Comparison of ENCODE assay signal across 11 cellular contexts in genomic region chr6:77034161-77034560, GRCh38.
DNase-seq lines count a peak whose midpoint lies in the region; TF ChIP-seq lines count a peak whose summit lies in the region.
"Had no signal": no experiment of that assay in that cellular context is flagged by ENCODE, and none has a peak within 500 bp of the region (broad histone marks: within the 10 kb centered on the region; RNA-seq: fewer than 3 reads in every experiment).

No MANE protein-coding gene starts in this region.

- peaks cover 8% of the 10 kb centered on the region in 2 experiments for H3K4me1 Mint-ChIP-seq in H9

- H2BK20ac ChIP-seq in H9 (ENCODE audit: low read depth, low read length, poor library complexity, severe bottlenecking) = no peak overlapping the region

- H3K18ac ChIP-seq in H9 (ENCODE audit: insufficient read length, low read depth, low read length) = no peak overlapping the region

- no peaks in the 10 kb centered on the region for H3K9me3 ChIP-seq in H9 (ENCODE audit: control insufficient read depth, low read depth, low read length)
- no peaks in the 10 kb centered on the region for H3K9me3 ChIP-seq in Peyer's patch

- no peaks in the 10 kb centered on the region for H3K79me2 ChIP-seq in H9 (ENCODE audit: insufficient read depth, low read length)

- H3K4ac ChIP-seq in H9 (ENCODE audit: low read depth, low read length) = no peak overlapping the region

- DNase-seq in H9 = peak; percentile 49
- DNase-seq in T1000 (lab: John Stamatoyannopoulos, UW) = peak; percentile 41
- DNase-seq in fibroblast of the conjunctiva (ENCODE audit: low read depth) = peak; percentile 64
- peak; percentile 90 for DNase-seq in retinal pigment epithelial cell (ENCODE audit: low read depth)
- DNase-seq in Peyer's patch = no peak
- DNase-seq in NCI-H345 treated with DMSO at 0.1 percent for 48 hours (lab: John Stamatoyannopoulos, UW; ENCODE audit: unreplicated experiment) = no peak
- no peak for DNase-seq in NCI-H446 treated with DMSO at 0.1 percent for 48 hours (lab: John Stamatoyannopoulos, UW)
- DNase-seq in NCI-H2196 (lab: John Stamatoyannopoulos, UW; ENCODE audit: unreplicated experiment) = no peak
- DNase-seq: activated CD4-positive, CD25-positive, alpha-beta regulatory T cell; effector CD8-positive, alpha-beta T cell; NCI-H1105 treated with DMSO at 0.1 percent for 48 hours had no signal

- H3K4me3 ChIP-seq in retinal pigment epithelial cell (ENCODE audit: low read length) (no peak overlapping the region), Peyer's patch (no peak overlapping the region)

- H2BK5ac ChIP-seq in H9 (ENCODE audit: insufficient read length, low read length) = no peak overlapping the region

- H3K9ac ChIP-seq in H9 (ENCODE audit: extremely low read depth, insufficient read length, low read length) = no peak overlapping the region

- H3K56ac ChIP-seq in H9 (ENCODE audit: insufficient read length, low read depth, low read length) = no peak overlapping the region

- H3K36me3 Mint-ChIP-seq in H9 (ENCODE audit: insufficient read depth in 1 of 3, low read depth in 3 of 3) = peaks cover 0 to 14% (median 13%) of the 10 kb centered on the region in 3 experiments; a peak in 3 of 7 replicates

- no peak overlapping the region for H2BK15ac ChIP-seq in H9 (ENCODE audit: low read depth, low read length)

- TF ChIP-seq CTCF in H9 (conservative IDR thresholded peaks at IDR 0.05) (no peak), retinal pigment epithelial cell (conservative IDR thresholded peaks at IDR 0.05; ENCODE audit: low read depth, low read length) (no peak), Peyer's patch (IDR thresholded peaks at IDR 0.05) (no peak)

- no peak for TF ChIP-seq POLR2A in Peyer's patch (IDR thresholded peaks at IDR 0.05)

- H3K27me3 Mint-ChIP-seq in H9 (ENCODE audit: low read depth) = no peaks in the 10 kb centered on the region

- H2AK5ac ChIP-seq in H9 (ENCODE audit: insufficient read length, low read length) = no peak overlapping the region

- no peak overlapping the region for H2AFZ ChIP-seq in H9 (ENCODE audit: low read length)

- H3K27me3 ChIP-seq in H9 (ENCODE audit: insufficient read depth, low read length) (no peaks in the 10 kb centered on the region), Peyer's patch (no peaks in the 10 kb centered on the region)

- no CpG with 5 or more reads among the region's 5 CpGs for whole genome bisulfite sequencing in H9 (ENCODE audit: extremely low coverage, insufficient read length, low lambda C conversion rate)

- H3K79me1 ChIP-seq in H9 (ENCODE audit: insufficient read depth, low read depth, low read length, poor library complexity, severe bottlenecking) = no peaks in the 10 kb centered on the region

- H3K4me3 Mint-ChIP-seq in H9 = no peak overlapping the region

- H3K36me3 ChIP-seq in Peyer's patch = no peaks in the 10 kb centered on the region

- H2BK120ac ChIP-seq in H9 (ENCODE audit: low read depth, low read length, poor library complexity, severe bottlenecking) = no peak overlapping the region

- no peak overlapping the region for H4K91ac ChIP-seq in H9 (ENCODE audit: insufficient read length, low read depth, low read length)

- no peak overlapping the region for H3K27ac ChIP-seq in H9 (ENCODE audit: insufficient read length, low read depth, low read length)
- no peak overlapping the region for H3K27ac ChIP-seq in Peyer's patch

- no peak overlapping the region for H4K5ac ChIP-seq in H9 (ENCODE audit: insufficient read length, low read depth, low read length)

- no peaks in the 10 kb centered on the region; the same call in 1 of the 2 replicates for H3K4me1 ChIP-seq in H9 (ENCODE audit: insufficient read depth, low read length)
- no peaks in the 10 kb centered on the region for H3K4me1 ChIP-seq in Peyer's patch

- H3K23ac ChIP-seq in H9 (ENCODE audit: insufficient read length, low read depth, low read length) = no peak overlapping the region

- H3K14ac ChIP-seq in H9 (ENCODE audit: insufficient read depth, low read length) = no peak overlapping the region

- H3T11ph ChIP-seq in H9 (ENCODE audit: low read length) = no peak overlapping the region

- peaks cover 11 to 16% of the 10 kb centered on the region in 2 experiments for H3K9me3 Mint-ChIP-seq in H9

- H4K20me1 ChIP-seq in H9 (ENCODE audit: control insufficient read depth, insufficient read depth, insufficient read length) = no peaks in the 10 kb centered on the region

- H3K27ac Mint-ChIP-seq in H9 = peak overlapping the region; percentile 8 to 79 (median 11); a peak in 3 of 7 replicates

- no peak overlapping the region for H3K4me2 ChIP-seq in H9 (ENCODE audit: insufficient read depth, insufficient read length, low read length)

- H2BK12ac ChIP-seq in H9 (ENCODE audit: insufficient read length, low read depth, low read length) = no peak overlapping the region

- H4K8ac ChIP-seq in H9 (replicated peaks; ENCODE audit: insufficient read length, low read depth, low read length) = no peak overlapping the region

- no peaks in the 10 kb centered on the region for H3K23me2 ChIP-seq in H9 (ENCODE audit: insufficient read length, low read depth, low read length, poor library complexity, severe bottlenecking)

Comparison
In these comparisons a context has a peak if more than half of its experiments do, and no peak if none do; other contexts are left out.
1. DNase-seq: peak in H9 (single experiment), T1000 (single experiment), fibroblast of the conjunctiva (single experiment) and retinal pigment epithelial cell (single experiment); none in Peyer's patch (0 of 3), NCI-H345 treated with DMSO at 0.1 percent for 48 hours (single experiment), NCI-H446 treated with DMSO at 0.1 percent for 48 hours (single experiment) and NCI-H2196 (single experiment).